In the genomic region with DNA sequence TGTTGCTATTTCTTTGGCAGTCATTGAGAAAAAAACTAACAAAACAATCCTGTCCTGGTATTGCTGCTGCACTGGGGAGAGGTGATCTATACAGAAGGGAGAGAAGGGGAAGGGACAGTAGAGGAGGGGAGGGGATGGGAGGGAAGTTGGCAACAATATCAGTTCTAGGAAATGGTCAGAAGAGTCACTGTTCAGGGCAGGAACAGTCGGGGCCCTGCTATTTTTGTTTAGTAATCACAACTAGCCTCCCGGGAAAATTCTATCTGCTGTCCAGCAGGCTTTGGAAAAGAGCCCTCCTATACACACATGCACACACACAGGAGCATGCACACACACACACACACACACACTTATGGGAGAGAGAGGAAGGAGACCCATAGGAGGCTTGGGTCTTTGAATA, we compare ENCODE assay signal across 8 cellular contexts.
DNase-seq lines count a peak whose midpoint lies in the region; ATAC-seq and TF ChIP-seq lines count a peak whose summit lies in the region.

No MANE protein-coding gene starts in this region.

- 33 to 39% methylated on average over 2 of the region's 2 CpGs for WGBS in esophagus, 2 donors
- 0 to 2% (median 0%) methylated on average over 2 of the region's 2 CpGs for WGBS in ovary, 3 donors

- H3K27ac Mint-ChIP-seq in T-helper 17 cell: peak overlapping the region; percentile 98

- TF ChIP-seq CTCF in DND-41 (IDR thresholded peaks at IDR 0.05; ENCODE audit: borderline replicate concordance, extremely low read depth, low read length, poor library complexity, severe bottlenecking) (no peak), ovary (IDR thresholded peaks at IDR 0.05) (no peak)

- H3K79me2 ChIP-seq in DND-41 (ENCODE audit: insufficient read depth, low read length): peaks cover 76% of the 10 kb centered on the region

- DNase-seq in DND-41: no peak
- DNase-seq in T-helper 17 cell: no peak
- peak in 3 of 5 donors; percentile 22 to 40 (median 27) for DNase-seq in ovary
- DNase-seq in NCI-H82 (lab: John Stamatoyannopoulos, UW): no peak
- no peak for DNase-seq in SJCRH30

- H3K36me3 Mint-ChIP-seq in T-helper 17 cell (ENCODE audit: low read depth): peaks cover 4% of the 10 kb centered on the region

- H3K27ac ChIP-seq in DND-41 (ENCODE audit: low read length) (peak overlapping the region; percentile 97), esophagus (ENCODE audit: low read depth in 2 of 2, low read length in 1 of 2) (peak overlapping the region; percentile 30 to 74), ovary (peak overlapping the region; percentile 9 to 57), SJCRH30 (no peak overlapping the region)

- peak overlapping the region; percentile 65 for H3K4me2 ChIP-seq in DND-41 (ENCODE audit: insufficient read depth, low read length)

- no peak for TF ChIP-seq POLR2A in ovary (IDR thresholded peaks at IDR 0.05)

- no peak overlapping the region for H2AFZ ChIP-seq in DND-41 (ENCODE audit: low read depth, low read length)

- H3K4me3 ChIP-seq in DND-41 (ENCODE audit: low read depth in 1 of 2, low read length in 2 of 2) (peak overlapping the region; percentile 33 to 60; a peak in 3 of 4 replicates), esophagus (ENCODE audit: low read depth in 1 of 2, low read length in 2 of 2) (no peak overlapping the region), ovary (peak overlapping the region; percentile 40), SJCRH30 (no peak overlapping the region)

- H3K9me3 ChIP-seq in DND-41 (ENCODE audit: insufficient read depth, low read length, severe bottlenecking) (peaks cover 47% of the 10 kb centered on the region), T-helper 17 cell (ENCODE audit: control insufficient read depth, low read length, poor library complexity, severe bottlenecking) (no peaks in the 10 kb centered on the region), esophagus (ENCODE audit: control insufficient read depth in 2 of 2, insufficient read depth in 1 of 2, low read depth in 1 of 2, low read length in 1 of 2) (no peaks in the 10 kb centered on the region), ovary (no peaks in the 10 kb centered on the region), SJCRH30 (replicated peaks) (no peaks in the 10 kb centered on the region)

- ATAC-seq in DND-41 (ENCODE audit: insufficient read depth, low read depth) (no peak), T-helper 17 cell (no peak), HG02678 (IDR thresholded peaks at IDR 0.05; ENCODE audit: unreplicated experiment) (no peak), HG02885 (IDR thresholded peaks at IDR 0.05; ENCODE audit: poor library complexity, unreplicated experiment) (no peak)

- no peaks in the 10 kb centered on the region for H3K27me3 Mint-ChIP-seq in T-helper 17 cell

- H3K27me3 ChIP-seq in DND-41 (ENCODE audit: insufficient read depth, low read length, poor library complexity) (no peaks in the 10 kb centered on the region), esophagus (ENCODE audit: control insufficient read depth in 1 of 2, insufficient read depth in 2 of 2, low read length in 2 of 2) (no peaks in the 10 kb centered on the region), ovary (no peaks in the 10 kb centered on the region), SJCRH30 (no peaks in the 10 kb centered on the region)

- H3K9ac ChIP-seq in DND-41 (ENCODE audit: low read depth, low read length): peak overlapping the region; percentile 78

- peaks cover 31% of the 10 kb centered on the region for H3K4me1 Mint-ChIP-seq in T-helper 17 cell

- H4K20me1 ChIP-seq in DND-41 (ENCODE audit: insufficient read depth, low read length): no peaks in the 10 kb centered on the region

- H3K4me1 ChIP-seq in DND-41 (ENCODE audit: insufficient read depth, low read length): peaks cover 36% of the 10 kb centered on the region
- H3K4me1 ChIP-seq in esophagus (ENCODE audit: control insufficient read depth in 2 of 2, insufficient read depth in 2 of 2, low read length in 1 of 2): no peaks in the 10 kb centered on the region
- H3K4me1 ChIP-seq in ovary (ENCODE audit: insufficient read depth): no peaks in the 10 kb centered on the region
- H3K4me1 ChIP-seq in SJCRH30: no peaks in the 10 kb centered on the region

- intact Hi-C loops in ovary (cut with DNase I): no loop called here

- H3K36me3 ChIP-seq in DND-41 (ENCODE audit: insufficient read depth, low read length): peaks cover 60% of the 10 kb centered on the region
- H3K36me3 ChIP-seq in esophagus (ENCODE audit: control insufficient read depth in 2 of 2, insufficient read depth in 2 of 2, low read length in 1 of 2): no peaks in the 10 kb centered on the region
- H3K36me3 ChIP-seq in ovary: no peaks in the 10 kb centered on the region
- no peaks in the 10 kb centered on the region for H3K36me3 ChIP-seq in SJCRH30

- TF ChIP-seq EP300 in ovary (IDR thresholded peaks at IDR 0.05): no peak

- peak overlapping the region; percentile 99 for H3K4me3 Mint-ChIP-seq in T-helper 17 cell

Comparison
In these comparisons a context has a peak if more than half of its experiments do, and no peak if none do; other contexts are left out.
1. DNase-seq: peak in ovary (3 of 5); none in DND-41 (single experiment), T-helper 17 cell (0 of 3), NCI-H82 (single experiment) and SJCRH30 (0 of 2).
2. H3K4me3 ChIP-seq: peak in DND-41 (2 of 2) and ovary (single experiment); none in esophagus (0 of 2) and SJCRH30 (single experiment).